In genomic region chr14:59317346-59317745, GRCh38 we compare ENCODE assay signal across 13 cellular contexts.
"Had no signal": no experiment of that assay in that cellular context is flagged by ENCODE, and none has a peak within 500 bp of the region (broad histone marks: within the 10 kb centered on the region; RNA-seq: fewer than 3 reads in every experiment).

No MANE protein-coding gene starts in this region.

- ATAC-seq: sciatic nerve had no signal

- DNase-seq: activated CD4-positive, CD25-positive, alpha-beta regulatory T cell treated with anti-CD3 and anti-CD28 coated beads, Interleukin-2, amount 50 U/mL, for 72 hours; activated naive CD4-positive, alpha-beta T cell; activated naive CD8-positive, alpha-beta T cell treated with anti-CD3 and anti-CD28 coated beads, Interleukin-2, amount 10 ng/mL, durations not matched to agents 7 days and 5 days; erythroblast; hypothalamus; kidney; SK-N-SH; spleen; stimulated activated CD4-positive, alpha-beta T cell treated with anti-CD3 and anti-CD28 coated beads, Interleukin-2, amount 100 ng/mL, for 24 hours; T-helper 1 cell; T1000 had no signal

- H3K27me3 ChIP-seq: breast epithelium, spleen had no signal

- H3K4me3 ChIP-seq: breast epithelium, spleen had no signal

- H3K9ac ChIP-seq: SK-N-SH had no signal

- H3K9me3 ChIP-seq: breast epithelium, SK-N-SH, spleen had no signal

- H3K4me1 ChIP-seq: breast epithelium had no signal

- H3K36me3 ChIP-seq: breast epithelium, spleen had no signal
